In genomic region chr9:97980918-97981827, GRCh38 we compare ENCODE assay signal across 9 cellular contexts. TPM values are rescaled to one million over a fixed set of nuclear protein-coding genes. Genes with fewer than 3 reads are reported as not detected.
DNase-seq lines count a peak whose midpoint lies in the region; ATAC-seq, FAIRE-seq and TF ChIP-seq lines count a peak whose summit lies in the region.
"Had no signal": no experiment of that assay in that cellular context is flagged by ENCODE, and none has a peak within 500 bp of the region (broad histone marks: within the 10 kb centered on the region; RNA-seq: fewer than 3 reads in every experiment).

No MANE protein-coding gene starts in this region.

- no peak overlapping the region for H3K4ac ChIP-seq in mesenchymal stem cell (ENCODE audit: low read depth in 1 of 2, low read length in 2 of 2)

- peak overlapping the region in 1 of 3 experiments; percentile 14; a peak in 1 of 6 replicates for H3K4me3 ChIP-seq in HepG2 (replicated peaks in 1 of 3; ENCODE audit: insufficient read depth in 1 of 3, low read depth in 2 of 3, low read length in 3 of 3)
- no peak overlapping the region for H3K4me3 ChIP-seq in right lobe of liver
- no peak overlapping the region for H3K4me3 ChIP-seq in GM12878
- H3K4me3 ChIP-seq in mesenchymal stem cell (ENCODE audit: insufficient read depth in 1 of 2, low read depth in 1 of 2, low read length in 2 of 2): peak overlapping the region in 1 of 2 experiments; percentile 4

- H3K4me2 ChIP-seq in HepG2 (ENCODE audit: low read depth, low read length): peak overlapping the region; percentile 94
- H3K4me2 ChIP-seq in GM12878 (ENCODE audit: control insufficient read depth, insufficient read depth): peak overlapping the region; percentile 77; the same call in 1 of the 2 replicates
- H3K4me2 ChIP-seq in mesenchymal stem cell (ENCODE audit: low read length, poor library complexity, severe bottlenecking): no peak overlapping the region

- intact Hi-C loops in HepG2 (cut with micrococcal nuclease; ENCODE audit: unreplicated experiment) (loop anchor here (10.0 kb wide), 1 partner anchor 346 kb away; the partner anchor contains the start of genes NCBP1 and TSTD2), right lobe of liver (cut with DNase I) (no loop called here), GM12878 (cut with micrococcal nuclease; ENCODE audit: unreplicated experiment) (no loop called here)

- no peak overlapping the region for H3K18ac ChIP-seq in mesenchymal stem cell (ENCODE audit: low read depth in 1 of 2, low read length in 2 of 2)

- H2AFZ ChIP-seq in HepG2 (ENCODE audit: low read length): no peak overlapping the region
- no peak overlapping the region for H2AFZ ChIP-seq in GM12878 (ENCODE audit: control insufficient read depth, low read depth, low read length)
- no peak overlapping the region for H2AFZ ChIP-seq in mesenchymal stem cell (ENCODE audit: low read depth, low read length)

- H2BK12ac ChIP-seq in mesenchymal stem cell (ENCODE audit: low read length in 2 of 2): no peak overlapping the region

- H3K36me3 ChIP-seq in HepG2 (replicated peaks in 1 of 2; ENCODE audit: control insufficient read depth in 1 of 2, insufficient read depth in 2 of 2, low read length in 2 of 2): no peaks in the 10 kb centered on the region
- no peaks in the 10 kb centered on the region for H3K36me3 ChIP-seq in right lobe of liver
- no peaks in the 10 kb centered on the region for H3K36me3 ChIP-seq in GM12878 (ENCODE audit: control insufficient read depth in 2 of 2, insufficient read depth in 2 of 2, low read length in 1 of 2)
- no peaks in the 10 kb centered on the region for H3K36me3 ChIP-seq in mesenchymal stem cell (ENCODE audit: control insufficient read depth in 1 of 2, insufficient read depth in 2 of 2, low read depth in 1 of 2, low read length in 2 of 2)

- POLR2A ChIA-PET in HepG2 (lab: Yijun Ruan, JAX): interaction anchor here (2.9 kb wide), 1 partner anchor 59 kb away, joined by 28 read pairs; the partner anchor contains the start of gene TRMO
- POLR2A ChIA-PET in GM12878 (lab: Charles Lee): interaction anchor here (0.8 to 2.2 kb wide), 4 partner anchors 21 to 76 kb away, joined by 3 to 11 read pairs (median 6); partner anchors contain the start of genes HEMGN and NANS

- BruUV-seq in HepG2 (replicated peaks; lab: Mats Ljungman, UMichigan) (no TSS peak), GM12878 (replicated peaks; lab: Mats Ljungman, UMichigan) (no TSS peak)

- no peak overlapping the region for H2AK5ac ChIP-seq in mesenchymal stem cell (ENCODE audit: low read length, severe bottlenecking)

- peak; percentile 72 for DNase-seq in HepG2 (ENCODE audit: low spot score)
- no peak for DNase-seq in right lobe of liver
- no peak for DNase-seq in GM12878 (ENCODE audit: low read depth, low spot score)
- no peak for DNase-seq in mesenchymal stem cell
- no peak for DNase-seq in NCI-H774 (lab: John Stamatoyannopoulos, UW)
- DNase-seq in dedifferentiated amniotic fluid mesenchymal stem cell (ENCODE audit: extremely low spot score): no peak
- DNase-seq in GOT3 (lab: John Stamatoyannopoulos, UW): no peak
- DNase-seq: SIG-M5 had no signal

- no peak for TF ChIP-seq CTCF in HepG2 (CRISPR knock-in tag; IDR thresholded peaks at IDR 0.05)
- no peak for TF ChIP-seq CTCF in right lobe of liver (IDR thresholded peaks at IDR 0.05)
- TF ChIP-seq CTCF in GM12878 (IDR thresholded peaks at IDR 0.05 in 2 of 3, conservative IDR thresholded peaks at IDR 0.05 in 1 of 3; ENCODE audit: control insufficient read depth in 2 of 3, extremely low read depth in 1 of 3, insufficient read depth in 1 of 3, low read depth in 3 of 3, low read length in 3 of 3): no peak

- no peak overlapping the region for H3K14ac ChIP-seq in mesenchymal stem cell (ENCODE audit: low read length in 2 of 2)

- H3K27me3 ChIP-seq in HepG2 (ENCODE audit: control insufficient read depth in 1 of 2, insufficient read depth in 2 of 2, low read length in 2 of 2): no peaks in the 10 kb centered on the region; a peak in 2 of 5 replicates
- no peaks in the 10 kb centered on the region for H3K27me3 ChIP-seq in right lobe of liver
- H3K27me3 ChIP-seq in GM12878 (replicated peaks in 1 of 2; ENCODE audit: control insufficient read depth in 2 of 2, insufficient read depth in 2 of 2, low read length in 1 of 2): no peaks in the 10 kb centered on the region
- peaks cover 0 to 7% of the 10 kb centered on the region in 2 experiments for H3K27me3 ChIP-seq in mesenchymal stem cell (ENCODE audit: control insufficient read depth in 1 of 2, insufficient read depth in 1 of 2, low read length in 2 of 2)

- no peak for TF ChIP-seq EP300 in HepG2 (IDR thresholded peaks at IDR 0.05; ENCODE audit: low read depth in 2 of 2, low read length in 2 of 2)
- TF ChIP-seq EP300 in HepG2 (CRISPR knock-in tag; IDR thresholded peaks at IDR 0.05; ENCODE audit: borderline replicate concordance): no peak
- no peak for TF ChIP-seq EP300 in GM12878 (IDR thresholded peaks at IDR 0.05; ENCODE audit: borderline replicate concordance in 1 of 2, control insufficient read depth in 1 of 2, low read depth in 2 of 2, low read length in 2 of 2)

- H3K27ac ChIP-seq in HepG2 (ENCODE audit: extremely low read length, insufficient read depth, low read length) (no peak overlapping the region), right lobe of liver (no peak overlapping the region), GM12878 (ENCODE audit: control insufficient read depth, insufficient read depth) (no peak overlapping the region), mesenchymal stem cell (ENCODE audit: low read length, poor library complexity, severe bottlenecking) (no peak overlapping the region)

- H3K4me1 ChIP-seq in HepG2 (ENCODE audit: insufficient read depth, low read length) (peaks cover 35% of the 10 kb centered on the region), right lobe of liver (peaks cover 0 to 5% (median 2%) of the 10 kb centered on the region in 4 donors), GM12878 (ENCODE audit: control insufficient read depth, insufficient read depth, low read length) (peaks cover 9% of the 10 kb centered on the region), mesenchymal stem cell (ENCODE audit: control insufficient read depth, insufficient read depth, low read depth, low read length) (peaks cover 16% of the 10 kb centered on the region)

- H3K9ac ChIP-seq in HepG2 (ENCODE audit: insufficient read depth, low read depth, low read length) (0 out of 2 replicates have a peak overlapping the region, but pooled peaks have one; percentile 16), GM12878 (ENCODE audit: control insufficient read depth, insufficient read depth, low read length) (no peak overlapping the region), mesenchymal stem cell (ENCODE audit: low read length) (peak overlapping the region; percentile 96)

- H4K20me1 ChIP-seq in HepG2 (ENCODE audit: insufficient read depth, low read length) (no peaks in the 10 kb centered on the region), GM12878 (ENCODE audit: control insufficient read depth, insufficient read depth) (no peaks in the 10 kb centered on the region)

- no peak overlapping the region for H3K23ac ChIP-seq in mesenchymal stem cell (ENCODE audit: low read length in 2 of 2)

- CTCF ChIA-PET in HepG2 (lab: Yijun Ruan, JAX; ENCODE audit: low intra/inter-chr PET ratio, low total read pairs): no interaction called here
- CTCF ChIA-PET in GM12878 (lab: Yijun Ruan, JAX): interaction anchor here (0.9 to 3.6 kb wide), 6 partner anchors 24 to 226 kb away, joined by 3 to 26 read pairs (median 4); partner anchors contain the start of gene TRMO

- H2BK120ac ChIP-seq in mesenchymal stem cell (ENCODE audit: low read depth, low read length): no peak overlapping the region

- no peak overlapping the region for H4K91ac ChIP-seq in mesenchymal stem cell (ENCODE audit: low read length)

- H3K79me2 ChIP-seq in HepG2 (ENCODE audit: insufficient read depth, low read length) (peaks cover 27% of the 10 kb centered on the region), GM12878 (ENCODE audit: control insufficient read depth, insufficient read depth, low read length) (peaks cover 39% of the 10 kb centered on the region)

- H3K9me3 ChIP-seq in HepG2 (ENCODE audit: low read length): no peaks in the 10 kb centered on the region
- no peaks in the 10 kb centered on the region for H3K9me3 ChIP-seq in right lobe of liver
- H3K9me3 ChIP-seq in GM12878 (replicated peaks; ENCODE audit: control insufficient read depth, insufficient read depth, low read length): no peaks in the 10 kb centered on the region
- no peaks in the 10 kb centered on the region for H3K9me3 ChIP-seq in mesenchymal stem cell (ENCODE audit: control insufficient read depth, low read length)

- in situ Hi-C loops in HepG2 (cut with HindIII; ENCODE audit: extremely low pct_ligation_motif_present, low pct_unique_long_range_greater_than_20kb): loop anchor here (10.0 kb wide), 1 partner anchor 56 kb away; the partner anchor contains the start of gene TRMO
- in situ Hi-C loops in GM12878 (cut with MboI): no loop called here

- FAIRE-seq in HepG2 (lab: Jason Lieb, UNC) (peak; percentile 21), GM12878 (lab: Jason Lieb, UNC) (no peak)

- ATAC-seq in HepG2 (0 out of 3 replicates have a peak, but pooled peaks have one; percentile 4), right lobe of liver (no peak), GM12878 (no peak), GM18909 (IDR thresholded peaks at IDR 0.05; ENCODE audit: poor library complexity, unreplicated experiment) (no peak)

- RAD21 ChIA-PET in GM12878 (lab: Charles Lee; ENCODE audit: unreplicated experiment): interaction anchor here (1.2 kb wide), 1 partner anchor 25 kb away, joined by 4 read pairs; no protein-coding TSS in a partner anchor

- H4K8ac ChIP-seq in mesenchymal stem cell (ENCODE audit: low read length): no peak overlapping the region

- no peak overlapping the region for H2BK5ac ChIP-seq in mesenchymal stem cell (ENCODE audit: low read depth, low read length, poor library complexity, severe bottlenecking)

- no peak for TF ChIP-seq RAD21 in HepG2 (CRISPR knock-in tag; IDR thresholded peaks at IDR 0.05)
- no peak for TF ChIP-seq RAD21 in GM12878 (IDR thresholded peaks at IDR 0.05; ENCODE audit: insufficient read depth, low read depth, low read length)

- TF ChIP-seq POLR2A in HepG2 (IDR thresholded peaks at IDR 0.05; ENCODE audit: insufficient read depth in 1 of 2, low read depth in 2 of 2, low read length in 2 of 2): 0 out of 4 replicates have a peak, but pooled peaks of 1 of the 2 experiments have one; percentile 29
- TF ChIP-seq POLR2A in right lobe of liver (IDR thresholded peaks at IDR 0.05): no peak
- TF ChIP-seq POLR2A in GM12878 (IDR thresholded peaks at IDR 0.05; ENCODE audit: low read depth, low read length): no peak

- 38% methylated on average over 10 of the region's 10 CpGs for WGBS in HepG2 (ENCODE audit: low lambda C conversion rate)
- WGBS in right lobe of liver (ENCODE audit: insufficient coverage, low coverage, low lambda C conversion rate, missing lambda C conversion rate): 79% methylated on average over 10 of the region's 10 CpGs
- WGBS in GM12878 (ENCODE audit: insufficient coverage, insufficient replicate concordance, low lambda C conversion rate, missing lambda C conversion rate): 91% methylated on average over 10 of the region's 10 CpGs
- WGBS in mesenchymal stem cell: 83% methylated on average over 9 of the region's 10 CpGs

- H3K79me1 ChIP-seq in mesenchymal stem cell (replicated peaks; ENCODE audit: low read length, poor library complexity, severe bottlenecking): peaks cover 3% of the 10 kb centered on the region

- SMC1A ChIA-PET in GM12878 (lab: Charles Lee; ENCODE audit: uncharacterized antibody, unreplicated experiment): interaction anchor here (0.7 to 1.4 kb wide), 5 partner anchors 10 to 77 kb away, joined by 3 to 4 read pairs (median 3); no protein-coding TSS in a partner anchor

- no peak overlapping the region for H2BK15ac ChIP-seq in mesenchymal stem cell (ENCODE audit: low read depth, poor library complexity, severe bottlenecking)

RNA-seq across cellular contexts. Expression of gene ANP32B, which starts 2.0 kb away (rescaled TPM):
- 22.1 and 67.0 TPM in 2 replicates for total RNA-seq in HepG2 (2016; rRNA removed; fragmentation: Illumina TruSeq; extraction: Trizol)
- 19.9 and 21.3 TPM in 2 replicates for total RNA-seq in HepG2 (2016; cell fraction: cytosol; rRNA removed; fragmentation: Illumina TruSeq; extraction: Trizol; ENCODE audit: low read depth)
- 20.8 and 59.2 TPM in 2 replicates for total RNA-seq in HepG2 (2016; cell fraction: insoluble cytoplasmic fraction; rRNA removed; fragmentation: Illumina TruSeq; extraction: Trizol)
- 40.3 and 40.9 TPM in 2 replicates for total RNA-seq in HepG2 (2016; cell fraction: membrane; rRNA removed; fragmentation: Illumina TruSeq; extraction: Trizol)
- 43.6 and 45.8 TPM in 2 replicates for total RNA-seq in HepG2 (2016; cell fraction: nucleus; rRNA removed; fragmentation: Illumina TruSeq; extraction: Trizol)
- polyA plus RNA-seq in HepG2 (2011; rRNA removed): 30.3 and 37.5 TPM in 2 replicates
- 14.5 and 21.7 TPM in 2 replicates for polyA plus RNA-seq in HepG2 (2011; cell fraction: cytosol; rRNA removed)
- 9.4 and 15.4 TPM in 2 replicates for polyA plus RNA-seq in HepG2 (2011; cell fraction: nucleus; rRNA removed)
- 239 and 295 TPM in 2 replicates for polyA plus RNA-seq in HepG2 (2012)
- 128 and 145 TPM in 2 replicates for polyA plus RNA-seq in HepG2 (2016; cell fraction: cytosol; fragmentation: Illumina TruSeq; extraction: Trizol; ENCODE audit: low read depth)
- polyA plus RNA-seq in HepG2 (2016; cell fraction: insoluble cytoplasmic fraction; fragmentation: Illumina TruSeq; extraction: Trizol; ENCODE audit: low read depth): 375 and 395 TPM in 2 replicates
- 226 and 237 TPM in 2 replicates for polyA plus RNA-seq in HepG2 (2016; cell fraction: membrane; fragmentation: Illumina TruSeq; extraction: Trizol; ENCODE audit: low read depth)
- polyA plus RNA-seq in HepG2 (2016; cell fraction: nucleus; fragmentation: Illumina TruSeq; extraction: Trizol; ENCODE audit: insufficient read depth, low read depth): 223 and 239 TPM in 2 replicates
- 10.5 and 18.2 TPM in 2 replicates for polyA minus RNA-seq in HepG2 (2011; rRNA and poly(A)+ RNA removed; ENCODE audit: low replicate concordance)
- polyA minus RNA-seq in HepG2 (2011; cell fraction: cytosol; rRNA and poly(A)+ RNA removed): 36.3 and 51.7 TPM in 2 replicates
- 39.5 and 51.6 TPM in 2 replicates for polyA minus RNA-seq in HepG2 (2011; cell fraction: nucleus; rRNA and poly(A)+ RNA removed)
- total RNA-seq in right lobe of liver: 10 to 100 TPM in 5 of 6 experiments, 1 to 10 TPM in 1; 8.2 to 38.0 (median 30.6) TPM
- 19.4 and 27.4 TPM in 2 replicates for total RNA-seq in GM12878 (2013; cell fraction: nucleolus; rRNA removed)
- total RNA-seq in GM12878 (2014; rRNA removed): 20.4 and 24.5 TPM in 2 replicates
- total RNA-seq in GM12878 (2014; rRNA removed; fragmentation: Illumina TruSeq; extraction: Trizol): 34.4 and 41.8 TPM in 2 replicates
- 239 and 244 TPM in 2 replicates for total RNA-seq in GM12878 (2021)
- 190 TPM for polyA plus RNA-seq in GM12878 (2011; ENCODE audit: low read depth)
- 79.8 and 96.4 TPM in 2 replicates for polyA plus RNA-seq in GM12878 (2011; rRNA removed)
- 27.8 and 36.5 TPM in 2 replicates for polyA plus RNA-seq in GM12878 (2011; cell fraction: cytosol; rRNA removed)
- 28.7 and 45.7 TPM in 2 replicates for polyA plus RNA-seq in GM12878 (2011; cell fraction: nucleus; rRNA removed)
- 332 and 355 TPM in 2 replicates for polyA plus RNA-seq in GM12878 (2012)
- polyA plus RNA-seq in GM12878 (2014; fragmentation: Illumina TruSeq; extraction: Trizol): 419 and 544 TPM in 2 replicates
- polyA plus RNA-seq in GM12878 (2014; fragmentation: Nextera tagmentation; extraction: Ambion mirVana): 100 to 1,000 TPM in 1 of 2 experiments, 10 to 100 TPM in 1; 85.9 to 204 TPM
- 138 and 143 TPM in 2 replicates for polyA plus RNA-seq in GM12878 (2014; rRNA removed)
- 100 to 1,000 TPM; 272 to 284 TPM for polyA plus RNA-seq in GM12878 (2016; fragmentation: Nextera tagmentation; extraction: Ambion mirVana)
- polyA minus RNA-seq in GM12878 (2011; rRNA and poly(A)+ RNA removed): 28.0 and 32.2 TPM in 2 replicates
- 41.0 and 41.8 TPM in 2 replicates for polyA minus RNA-seq in GM12878 (2011; cell fraction: cytosol; rRNA and poly(A)+ RNA removed)
- polyA minus RNA-seq in GM12878 (2011; cell fraction: nucleus; rRNA and poly(A)+ RNA removed): 16.4 and 40.0 TPM in 2 replicates
- 207 TPM for polyA plus RNA-seq in mesenchymal stem cell (2013, experiment 1 of 2)
- polyA plus RNA-seq in mesenchymal stem cell (2013, experiment 2 of 2): 208 TPM

RNA-seq across cellular contexts. Expression of gene HEMGN, which starts 43.2 kb away (rescaled TPM):
- total RNA-seq in HepG2 (2016; rRNA removed; fragmentation: Illumina TruSeq; extraction: Trizol): not detected in 2 replicates
- not detected in 2 replicates for total RNA-seq in HepG2 (2016; cell fraction: cytosol; rRNA removed; fragmentation: Illumina TruSeq; extraction: Trizol; ENCODE audit: low read depth)
- not detected in 2 replicates for total RNA-seq in HepG2 (2016; cell fraction: insoluble cytoplasmic fraction; rRNA removed; fragmentation: Illumina TruSeq; extraction: Trizol)
- not detected in 2 replicates for total RNA-seq in HepG2 (2016; cell fraction: membrane; rRNA removed; fragmentation: Illumina TruSeq; extraction: Trizol)
- not detected in 2 replicates for total RNA-seq in HepG2 (2016; cell fraction: nucleus; rRNA removed; fragmentation: Illumina TruSeq; extraction: Trizol)
- not detected in 2 replicates for polyA plus RNA-seq in HepG2 (2011; rRNA removed)
- polyA plus RNA-seq in HepG2 (2011; cell fraction: cytosol; rRNA removed): not detected in 2 replicates
- not detected in 2 replicates for polyA plus RNA-seq in HepG2 (2011; cell fraction: nucleus; rRNA removed)
- polyA plus RNA-seq in HepG2 (2012): not detected in 2 replicates
- not detected in 2 replicates for polyA plus RNA-seq in HepG2 (2016; cell fraction: cytosol; fragmentation: Illumina TruSeq; extraction: Trizol; ENCODE audit: low read depth)
- polyA plus RNA-seq in HepG2 (2016; cell fraction: insoluble cytoplasmic fraction; fragmentation: Illumina TruSeq; extraction: Trizol; ENCODE audit: low read depth): not detected in 2 replicates
- polyA plus RNA-seq in HepG2 (2016; cell fraction: membrane; fragmentation: Illumina TruSeq; extraction: Trizol; ENCODE audit: low read depth): not detected in 2 replicates
- polyA plus RNA-seq in HepG2 (2016; cell fraction: nucleus; fragmentation: Illumina TruSeq; extraction: Trizol; ENCODE audit: insufficient read depth, low read depth): not detected in 2 replicates
- 0.10 TPM in 1 of 2 replicates, not detected in the other for polyA minus RNA-seq in HepG2 (2011; rRNA and poly(A)+ RNA removed; ENCODE audit: low replicate concordance)
- not detected in 2 replicates for polyA minus RNA-seq in HepG2 (2011; cell fraction: cytosol; rRNA and poly(A)+ RNA removed)
- not detected in 2 replicates for polyA minus RNA-seq in HepG2 (2011; cell fraction: nucleus; rRNA and poly(A)+ RNA removed)
- 1 to 10 TPM in 2 of 6 experiments, under 1 TPM in 1, not detected in 3; 0.09 to 2.9 (median 1.0) TPM for total RNA-seq in right lobe of liver
- total RNA-seq in GM12878 (2013; cell fraction: nucleolus; rRNA removed): not detected in 2 replicates
- 0.05 TPM in 1 of 2 replicates, not detected in the other for total RNA-seq in GM12878 (2014; rRNA removed)
- 0.09 and 0.14 TPM in 2 replicates for total RNA-seq in GM12878 (2014; rRNA removed; fragmentation: Illumina TruSeq; extraction: Trizol)
- 0.28 TPM in 1 of 2 replicates, not detected in the other for total RNA-seq in GM12878 (2021)
- not detected for polyA plus RNA-seq in GM12878 (2011; ENCODE audit: low read depth)
- 0.04 TPM in 1 of 2 replicates, not detected in the other for polyA plus RNA-seq in GM12878 (2011; rRNA removed)
- polyA plus RNA-seq in GM12878 (2011; cell fraction: cytosol; rRNA removed): not detected in 2 replicates
- not detected in 2 replicates for polyA plus RNA-seq in GM12878 (2011; cell fraction: nucleus; rRNA removed)
- not detected in 2 replicates for polyA plus RNA-seq in GM12878 (2012)
- 0.09 and 0.10 TPM in 2 replicates for polyA plus RNA-seq in GM12878 (2014; fragmentation: Illumina TruSeq; extraction: Trizol)
- polyA plus RNA-seq in GM12878 (2014; fragmentation: Nextera tagmentation; extraction: Ambion mirVana): under 1 TPM; 0.03 to 0.18 TPM
- 0.09 TPM in 1 of 2 replicates, not detected in the other for polyA plus RNA-seq in GM12878 (2014; rRNA removed)
- not detected for polyA plus RNA-seq in GM12878 (2016; fragmentation: Nextera tagmentation; extraction: Ambion mirVana)
- polyA minus RNA-seq in GM12878 (2011; rRNA and poly(A)+ RNA removed): not detected in 2 replicates
- not detected in 2 replicates for polyA minus RNA-seq in GM12878 (2011; cell fraction: cytosol; rRNA and poly(A)+ RNA removed)
- not detected in 2 replicates for polyA minus RNA-seq in GM12878 (2011; cell fraction: nucleus; rRNA and poly(A)+ RNA removed)
- not detected for polyA plus RNA-seq in mesenchymal stem cell (2013, experiment 1 of 2)
- not detected for polyA plus RNA-seq in mesenchymal stem cell (2013, experiment 2 of 2)

RNA-seq across cellular contexts. Expression of gene TRMO, which starts 58.9 kb away (rescaled TPM):
- total RNA-seq in HepG2 (2016; rRNA removed; fragmentation: Illumina TruSeq; extraction: Trizol) (18.6 and 21.5 TPM in 2 replicates), right lobe of liver (10 to 100 TPM in 1 of 6 experiments, 1 to 10 TPM in 5; 5.7 to 14.7 (median 8.3) TPM), GM12878 (2014; rRNA removed) (17.8 and 20.3 TPM in 2 replicates), GM12878 (2014; rRNA removed; fragmentation: Illumina TruSeq; extraction: Trizol) (20.9 and 21.0 TPM in 2 replicates), GM12878 (2021) (12.7 and 13.9 TPM in 2 replicates)
- 5.1 and 6.9 TPM in 2 replicates for total RNA-seq in HepG2 (2016; cell fraction: cytosol; rRNA removed; fragmentation: Illumina TruSeq; extraction: Trizol; ENCODE audit: low read depth)
- 17.8 and 21.7 TPM in 2 replicates for total RNA-seq in HepG2 (2016; cell fraction: insoluble cytoplasmic fraction; rRNA removed; fragmentation: Illumina TruSeq; extraction: Trizol)
- total RNA-seq in HepG2 (2016; cell fraction: membrane; rRNA removed; fragmentation: Illumina TruSeq; extraction: Trizol): 13.1 and 14.0 TPM in 2 replicates
- 19.3 and 21.1 TPM in 2 replicates for total RNA-seq in HepG2 (2016; cell fraction: nucleus; rRNA removed; fragmentation: Illumina TruSeq; extraction: Trizol)
- polyA plus RNA-seq in HepG2 (2011; rRNA removed) (8.7 and 10.5 TPM in 2 replicates), GM12878 (2011; rRNA removed) (19.2 and 23.0 TPM in 2 replicates), GM12878 (2014; fragmentation: Illumina TruSeq; extraction: Trizol) (23.6 and 24.4 TPM in 2 replicates), GM12878 (2014; fragmentation: Nextera tagmentation; extraction: Ambion mirVana) (1 to 10 TPM; 5.8 to 7.7 TPM), GM12878 (2014; rRNA removed) (14.4 and 15.6 TPM in 2 replicates), GM12878 (2016; fragmentation: Nextera tagmentation; extraction: Ambion mirVana) (10 to 100 TPM; 11.9 to 15.0 TPM)
- 5.8 and 10.2 TPM in 2 replicates for polyA plus RNA-seq in HepG2 (2011; cell fraction: cytosol; rRNA removed)
- 8.7 and 9.0 TPM in 2 replicates for polyA plus RNA-seq in HepG2 (2011; cell fraction: nucleus; rRNA removed)
- polyA plus RNA-seq in HepG2 (2012): 7.6 and 8.2 TPM in 2 replicates
- polyA plus RNA-seq in HepG2 (2016; cell fraction: cytosol; fragmentation: Illumina TruSeq; extraction: Trizol; ENCODE audit: low read depth): 5.2 and 5.5 TPM in 2 replicates
- polyA plus RNA-seq in HepG2 (2016; cell fraction: insoluble cytoplasmic fraction; fragmentation: Illumina TruSeq; extraction: Trizol; ENCODE audit: low read depth): 16.8 and 17.3 TPM in 2 replicates
- polyA plus RNA-seq in HepG2 (2016; cell fraction: membrane; fragmentation: Illumina TruSeq; extraction: Trizol; ENCODE audit: low read depth): 8.8 and 10.8 TPM in 2 replicates
- polyA plus RNA-seq in HepG2 (2016; cell fraction: nucleus; fragmentation: Illumina TruSeq; extraction: Trizol; ENCODE audit: insufficient read depth, low read depth): 13.7 and 21.3 TPM in 2 replicates
- 7.5 and 16.1 TPM in 2 replicates for polyA minus RNA-seq in HepG2 (2011; rRNA and poly(A)+ RNA removed; ENCODE audit: low replicate concordance)
- polyA minus RNA-seq in HepG2 (2011; cell fraction: cytosol; rRNA and poly(A)+ RNA removed): 3.9 and 6.8 TPM in 2 replicates
- 28.2 and 32.2 TPM in 2 replicates for polyA minus RNA-seq in HepG2 (2011; cell fraction: nucleus; rRNA and poly(A)+ RNA removed)
- total RNA-seq in GM12878 (2013; cell fraction: nucleolus; rRNA removed): 18.1 and 20.8 TPM in 2 replicates
- polyA plus RNA-seq in GM12878 (2011; ENCODE audit: low read depth): 10.0 TPM
- 11.5 and 13.4 TPM in 2 replicates for polyA plus RNA-seq in GM12878 (2011; cell fraction: cytosol; rRNA removed)
- polyA plus RNA-seq in GM12878 (2011; cell fraction: nucleus; rRNA removed): 15.0 and 15.8 TPM in 2 replicates
- polyA plus RNA-seq in GM12878 (2012): 7.7 and 13.3 TPM in 2 replicates
- polyA minus RNA-seq in GM12878 (2011; rRNA and poly(A)+ RNA removed): 12.7 and 26.7 TPM in 2 replicates
- polyA minus RNA-seq in GM12878 (2011; cell fraction: cytosol; rRNA and poly(A)+ RNA removed): 2.3 and 7.3 TPM in 2 replicates
- 7.0 and 10.5 TPM in 2 replicates for polyA minus RNA-seq in GM12878 (2011; cell fraction: nucleus; rRNA and poly(A)+ RNA removed)
- polyA plus RNA-seq in mesenchymal stem cell (2013, experiment 1 of 2): 9.9 TPM
- polyA plus RNA-seq in mesenchymal stem cell (2013, experiment 2 of 2): 9.7 TPM

Comparison
In these comparisons a context has a peak if more than half of its experiments do, and no peak if none do; other contexts are left out.
1. Of the 75 proteins assayed by ChIP-seq in both HepG2 and GM12878: peak only in HepG2: MAX, MXI1 and MYC; only in GM12878: none; in both: none; in neither: 71; mixed calls (peak in some experiments, not most) for 1.